Comparison of ENCODE assay signal across 8 cellular contexts in the genomic region with DNA sequence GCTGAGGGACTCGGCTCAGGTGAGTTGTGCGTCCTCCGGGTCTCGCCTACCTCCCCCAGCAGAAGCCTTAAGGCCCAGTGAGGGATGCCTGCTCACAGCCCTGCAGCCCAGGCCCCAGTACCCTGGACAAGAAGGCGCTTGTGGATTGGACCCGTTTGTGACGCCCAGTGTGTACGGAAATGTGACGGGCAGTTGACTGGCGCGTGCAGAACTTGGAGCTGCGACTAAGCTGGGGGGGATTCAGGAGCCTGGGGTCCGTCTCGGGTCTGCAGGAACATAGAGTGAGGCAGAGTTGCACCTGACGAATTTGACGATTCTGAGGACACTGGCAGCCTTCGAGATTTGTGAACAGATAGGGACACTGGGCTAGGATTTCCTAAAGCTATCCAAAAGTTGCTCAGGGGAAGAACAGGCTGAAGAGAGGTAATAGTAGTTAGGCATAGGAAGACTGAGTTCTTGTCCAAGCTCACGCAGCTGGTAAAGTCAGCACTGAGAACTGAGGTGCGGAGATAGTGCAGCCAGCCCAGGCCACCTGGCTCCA. TPM values are rescaled to one million over a fixed set of nuclear protein-coding genes. Genes with fewer than 3 reads are reported as not detected.
A peak's percentile ranks its signal among the peaks of the same experiment; 100 is the strongest.
DNase-seq lines count a peak whose midpoint lies in the region; ATAC-seq, FAIRE-seq and TF ChIP-seq lines count a peak whose summit lies in the region.

No MANE protein-coding gene starts in this region.

- H3K27me3 Mint-ChIP-seq in naive thymus-derived CD4-positive, alpha-beta T cell, result peaks cover 2 to 8% (median 7%) of the 10 kb centered on the region in 5 donors

- peaks cover 17% of the 10 kb centered on the region; the same call in 1 of the 2 replicates for H4K20me1 ChIP-seq in BLaER1

- H3K27ac Mint-ChIP-seq in naive thymus-derived CD4-positive, alpha-beta T cell, result peak overlapping the region; percentile 90 to 98 (median 96)

- DNase-seq in HTR-8/SVneo (ENCODE audit: insufficient read length, low spot score) (peak; percentile 11), bronchial epithelial cell (ENCODE audit: low read depth) (no peak), SIG-M5 treated with dmso at 0.1 percent for 504 hours (lab: John Stamatoyannopoulos, UW; ENCODE audit: unreplicated experiment) (no peak), dermis blood vessel endothelial cell (no peak), H54 (ENCODE audit: insufficient read length, low spot score) (no peak)
- no peak for DNase-seq in naive thymus-derived CD4-positive, alpha-beta T cell
- DNase-seq in stimulated activated CD4-positive, alpha-beta T cell treated with anti-CD3 and anti-CD28 coated beads, Interleukin-4, amount 100 ng/mL, for 4 hours, result no peak

- FAIRE-seq in HTR-8/SVneo (lab: Jason Lieb, UNC) (no peak), bronchial epithelial cell (lab: Jason Lieb, UNC) (no peak), H54 (lab: Jason Lieb, UNC) (no peak)

- ATAC-seq in naive thymus-derived CD4-positive, alpha-beta T cell, result no peak

- TF ChIP-seq CTCF in bronchial epithelial cell (IDR thresholded peaks at IDR 0.05; ENCODE audit: insufficient read depth, low read length, severe bottlenecking), result no peak

- TF ChIP-seq POLR2A in H54 (IDR thresholded peaks at IDR 0.05; ENCODE audit: low read depth, low read length), result no peak

- H3K9me3 Mint-ChIP-seq in naive thymus-derived CD4-positive, alpha-beta T cell, result peaks cover 37 to 91% (median 69%) of the 10 kb centered on the region in 11 donors

- H3K27me3 ChIP-seq in BLaER1 (0 out of 2 replicates have a peak, but pooled peaks cover 5% of the 10 kb centered on the region), bronchial epithelial cell (ENCODE audit: control insufficient read depth, insufficient read depth, low read length) (no peaks in the 10 kb centered on the region)
- H3K27me3 ChIP-seq in naive thymus-derived CD4-positive, alpha-beta T cell (ENCODE audit: control insufficient read depth in 2 of 2, insufficient read depth in 2 of 2, low read length in 2 of 2), result no peaks in the 10 kb centered on the region

- H3K4me1 ChIP-seq in BLaER1, result peaks cover 19% of the 10 kb centered on the region
- H3K4me1 ChIP-seq in naive thymus-derived CD4-positive, alpha-beta T cell (ENCODE audit: control insufficient read depth in 2 of 2, insufficient read depth in 2 of 2, low read length in 2 of 2), result peaks cover 9 to 13% of the 10 kb centered on the region in 2 donors

- peak overlapping the region; percentile 94 for H3K4me3 ChIP-seq in BLaER1
- H3K4me3 ChIP-seq in bronchial epithelial cell (ENCODE audit: low read depth, low read length), result peak overlapping the region; percentile 87
- H3K4me3 ChIP-seq in naive thymus-derived CD4-positive, alpha-beta T cell (ENCODE audit: low read length), result peak overlapping the region; percentile 93

- intact Hi-C loops in naive thymus-derived CD4-positive, alpha-beta T cell (cut with micrococcal nuclease), result loop anchor here (2.0 to 5.0 kb wide), 6 partner anchors 45 to 1145 kb away; a partner anchor contains a TSS

- peaks cover 53 to 67% (median 59%) of the 10 kb centered on the region in 5 donors for H3K36me3 Mint-ChIP-seq in naive thymus-derived CD4-positive, alpha-beta T cell

- H3K36me3 ChIP-seq in BLaER1 (peaks cover 43% of the 10 kb centered on the region), bronchial epithelial cell (ENCODE audit: control insufficient read depth, insufficient read depth, low read length) (peaks cover 23% of the 10 kb centered on the region)
- H3K36me3 ChIP-seq in naive thymus-derived CD4-positive, alpha-beta T cell (ENCODE audit: control insufficient read depth in 2 of 3, insufficient read depth in 3 of 3, low read length in 3 of 3), result peaks cover 23 to 51% (median 31%) of the 10 kb centered on the region in 3 experiments

- CTCF ChIA-PET in naive thymus-derived CD4-positive, alpha-beta T cell (lab: Charles Lee), result interaction anchor here (0.5 kb wide), 1 partner anchor 93 kb away, joined by 3 read pairs; no protein-coding TSS in a partner anchor

- H3K4me1 Mint-ChIP-seq in naive thymus-derived CD4-positive, alpha-beta T cell, result peaks cover 25 to 46% (median 39%) of the 10 kb centered on the region in 7 donors

- peaks cover 49% of the 10 kb centered on the region for H3K9me3 ChIP-seq in BLaER1
- H3K9me3 ChIP-seq in naive thymus-derived CD4-positive, alpha-beta T cell (ENCODE audit: control insufficient read depth in 2 of 3, low read length in 3 of 3), result peaks cover 21 to 52% (median 45%) of the 10 kb centered on the region in 3 experiments

- peak overlapping the region; percentile 95 for H3K4me2 ChIP-seq in BLaER1

- POLR2A ChIA-PET in naive thymus-derived CD4-positive, alpha-beta T cell (lab: Charles Lee), result interaction anchor here (0.8 to 2.4 kb wide), 15 partner anchors 18 to 862 kb away, joined by 3 to 12 read pairs (median 3); a partner anchor contains a TSS

- H3K27ac ChIP-seq in BLaER1, result peak overlapping the region; percentile 92
- peak overlapping the region; percentile 80 for H3K27ac ChIP-seq in naive thymus-derived CD4-positive, alpha-beta T cell (ENCODE audit: low read depth, low read length)

- peak overlapping the region; percentile 89 to 99 (median 97) for H3K4me3 Mint-ChIP-seq in naive thymus-derived CD4-positive, alpha-beta T cell

- H3K9ac ChIP-seq in BLaER1, result peak overlapping the region; percentile 93

RNA-seq across cellular contexts. Expression of a gene that starts 0.5 kb away (rescaled TPM):
- 6.5 and 6.8 TPM in 2 replicates for total RNA-seq in bronchial epithelial cell
- 10 to 100 TPM in 4 of 5 experiments, 1 to 10 TPM in 1; 9.4 to 22.5 (median 20.5) TPM for total RNA-seq in naive thymus-derived CD4-positive, alpha-beta T cell
- 10 to 100 TPM; 11.4 to 12.2 TPM for polyA plus RNA-seq in naive thymus-derived CD4-positive, alpha-beta T cell
- 8.9 and 9.5 TPM in 2 replicates for total RNA-seq in dermis blood vessel endothelial cell

RNA-seq across cellular contexts. Expression of a gene that starts 13.6 kb away (rescaled TPM):
- total RNA-seq in bronchial epithelial cell (0.13 TPM in 1 of 2 replicates, not detected in the other), dermis blood vessel endothelial cell (not detected in 2 replicates)
- not detected for total RNA-seq in naive thymus-derived CD4-positive, alpha-beta T cell
- polyA plus RNA-seq in naive thymus-derived CD4-positive, alpha-beta T cell, result not detected

RNA-seq across cellular contexts. Expression of a gene that starts 26.7 kb away (rescaled TPM):
- total RNA-seq in bronchial epithelial cell (0.53 and 1.2 TPM in 2 replicates), dermis blood vessel endothelial cell (1.3 and 2.4 TPM in 2 replicates)
- total RNA-seq in naive thymus-derived CD4-positive, alpha-beta T cell, result 10 to 100 TPM in 1 of 5 experiments, 1 to 10 TPM in 4; 2.4 to 18.5 (median 6.9) TPM
- 1 to 10 TPM in 1 of 2 donors, under 1 TPM in 1; 0.78 to 3.4 TPM for polyA plus RNA-seq in naive thymus-derived CD4-positive, alpha-beta T cell

RNA-seq across cellular contexts. Expression of a gene that starts 45.1 kb away (rescaled TPM):
- 5.8 and 7.3 TPM in 2 replicates for total RNA-seq in bronchial epithelial cell
- 10 to 100 TPM; 11.0 to 37.6 (median 14.6) TPM for total RNA-seq in naive thymus-derived CD4-positive, alpha-beta T cell
- polyA plus RNA-seq in naive thymus-derived CD4-positive, alpha-beta T cell, result 10 to 100 TPM; 26.3 to 36.3 TPM
- total RNA-seq in dermis blood vessel endothelial cell, result 9.8 and 10.0 TPM in 2 replicates

RNA-seq across cellular contexts. Expression of a gene that starts 49.3 kb away (rescaled TPM):
- 11.1 and 13.8 TPM in 2 replicates for total RNA-seq in bronchial epithelial cell
- total RNA-seq in naive thymus-derived CD4-positive, alpha-beta T cell, result 10 to 100 TPM; 18.0 to 56.7 (median 33.7) TPM
- polyA plus RNA-seq in naive thymus-derived CD4-positive, alpha-beta T cell, result 10 to 100 TPM; 15.1 to 27.9 TPM
- 9.9 and 11.2 TPM in 2 replicates for total RNA-seq in dermis blood vessel endothelial cell
